ENCODE assay signal across 12 cellular contexts in genomic region chr7:37411444-37412034, GRCh38.
DNase-seq lines count a peak whose midpoint lies in the region; TF ChIP-seq lines count a peak whose summit lies in the region.
"Had no signal": no experiment of that assay in that cellular context is flagged by ENCODE, and none has a peak within 500 bp of the region (broad histone marks: within the 10 kb centered on the region; RNA-seq: fewer than 3 reads in every experiment).

No MANE protein-coding gene starts in this region.

- H3K9me3 ChIP-seq in HAP-1 = no peaks in the 10 kb centered on the region
- H3K9me3 ChIP-seq: SJSA1 had no signal

- peaks cover 45% of the 10 kb centered on the region for H3K4me1 Mint-ChIP-seq in T-helper 1 cell treated with Interleukin-12 subunit alpha and Interleukin-12 subunit beta and Interleukin-4 antibody, amounts not matched to agents 30 μg/mL and 1 μg/mL, for 36 hours (ENCODE audit: low read depth)

- no peak overlapping the region for H3K4me3 Mint-ChIP-seq in T-helper 1 cell treated with Interleukin-12 subunit alpha and Interleukin-12 subunit beta and Interleukin-4 antibody, amounts not matched to agents 30 μg/mL and 1 μg/mL, for 36 hours

- H3K4me3 ChIP-seq in HAP-1 = no peak overlapping the region
- H3K4me3 ChIP-seq: SJSA1, skin epidermis had no signal

- H3K27me3 Mint-ChIP-seq in T-helper 1 cell treated with Interleukin-12 subunit alpha and Interleukin-12 subunit beta and Interleukin-4 antibody, amounts not matched to agents 30 μg/mL and 1 μg/mL, for 36 hours (ENCODE audit: low read depth) = no peaks in the 10 kb centered on the region

- H3K4me1 ChIP-seq in HAP-1 = no peaks in the 10 kb centered on the region
- H3K4me1 ChIP-seq: SJSA1 had no signal

- H3K36me3 ChIP-seq in HAP-1 (replicated peaks) = no peaks in the 10 kb centered on the region
- H3K36me3 ChIP-seq: SJSA1, WERI-Rb-1 had no signal

- H3K27me3 ChIP-seq in HAP-1 (ENCODE audit: low read depth) = no peaks in the 10 kb centered on the region
- H3K27me3 ChIP-seq: SJSA1 had no signal

- in situ Hi-C loops in HAP-1 (cut with MboI; ENCODE audit: low sequenced_read_pairs) = no loop called here

- H3K36me3 Mint-ChIP-seq in T-helper 1 cell treated with Interleukin-12 subunit alpha and Interleukin-12 subunit beta and Interleukin-4 antibody, amounts not matched to agents 30 μg/mL and 1 μg/mL, for 36 hours (ENCODE audit: low read depth) = peaks cover 15% of the 10 kb centered on the region

- H3K27ac Mint-ChIP-seq in T-helper 1 cell treated with Interleukin-12 subunit alpha and Interleukin-12 subunit beta and Interleukin-4 antibody, amounts not matched to agents 30 μg/mL and 1 μg/mL, for 36 hours = peak overlapping the region; percentile 76

- DNase-seq in activated T-cell treated with anti-CD3 and anti-CD28 coated beads for 48 hours (ENCODE audit: low read depth) (peak; percentile 23), erythroblast (lab: John Stamatoyannopoulos, UW) (no peak), HAP-1 (ENCODE audit: low spot score in 2 of 2) (no peak), NCI-H774 (lab: John Stamatoyannopoulos, UW) (no peak), GOT3 (lab: John Stamatoyannopoulos, UW) (no peak)
- peak; percentile 21 to 45 for DNase-seq in stimulated activated CD8-positive, alpha-beta memory T cell treated with anti-CD3 and anti-CD28 coated beads, Interleukin-15, amount 100 ng/mL, for 4 hours (ENCODE audit: low read depth in 2 of 2)
- DNase-seq: NCI-H2107, occipital lobe, WERI-Rb-1 had no signal

- TF ChIP-seq POLR2A in erythroblast (IDR thresholded peaks at IDR 0.05; ENCODE audit: low read length) = peak; percentile 21

- H3K9me3 Mint-ChIP-seq in T-helper 1 cell treated with Interleukin-12 subunit alpha and Interleukin-12 subunit beta and Interleukin-4 antibody, amounts not matched to agents 30 μg/mL and 1 μg/mL, for 36 hours = peaks cover 9% of the 10 kb centered on the region

Comparison
In these comparisons a context has a peak if more than half of its experiments do, and no peak if none do; other contexts are left out.
1. DNase-seq: peak in activated T-cell treated with anti-CD3 and anti-CD28 coated beads for 48 hours (single experiment) and stimulated activated CD8-positive, alpha-beta memory T cell treated with anti-CD3 and anti-CD28 coated beads, Interleukin-15, amount 100 ng/mL, for 4 hours (2 of 2); none in erythroblast (0 of 2), HAP-1 (0 of 2), NCI-H774 (single experiment) and GOT3 (single experiment).